In the genomic region with DNA sequence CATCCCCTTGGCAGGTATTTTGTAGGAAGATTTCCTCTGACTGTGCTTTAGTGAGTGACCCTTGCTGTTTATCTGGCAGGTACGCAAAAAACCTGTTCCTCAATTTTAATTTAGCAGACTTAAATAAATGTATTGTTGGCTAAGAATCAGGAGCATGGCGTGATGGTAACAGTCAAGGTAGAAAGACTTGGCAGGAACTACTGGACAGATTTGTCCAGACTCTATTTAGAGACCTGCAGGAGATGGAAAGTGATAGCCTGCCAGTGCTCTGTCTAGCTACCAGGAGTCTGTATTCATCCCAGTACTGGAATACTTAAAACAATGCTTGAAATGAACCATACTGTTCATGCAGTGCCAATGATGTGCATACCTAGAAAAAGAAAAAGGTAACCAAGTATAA, we compare ENCODE assay signal across 20 cellular contexts.
DNase-seq lines count a peak whose midpoint lies in the region; ATAC-seq and TF ChIP-seq lines count a peak whose summit lies in the region.
"Had no signal": no experiment of that assay in that cellular context is flagged by ENCODE, and none has a peak within 500 bp of the region (broad histone marks: within the 10 kb centered on the region; RNA-seq: fewer than 3 reads in every experiment).

No MANE protein-coding gene starts in this region.

- no peaks in the 10 kb centered on the region for H3K27me3 ChIP-seq in endodermal cell (ENCODE audit: control insufficient read depth, insufficient read depth, low read length, poor library complexity, severe bottlenecking)

- DNase-seq in G401 (ENCODE audit: low spot score) (peak; percentile 98), NCI-H69 (lab: John Stamatoyannopoulos, UW) (peak; percentile 88), endodermal cell (no peak), pons (ENCODE audit: low spot score) (peak; percentile 17), amniotic stem cell (lab: John Stamatoyannopoulos, UW) (no peak), NCI-H510A treated with DMSO at 0.1 percent for 48 hours (lab: John Stamatoyannopoulos, UW) (no peak)
- DNase-seq: Calu3; CD8-positive, alpha-beta T cell; DMS153; GM23248; NCI-H1092; NCI-H1436 treated with DMSO at 0.1 percent for 48 hours; NCI-H1930; NCI-H526 treated with DMSO at 0.1 percent for 48 hours; PC-9; RPMI8226; SHP77 had no signal

- WGBS in endodermal cell (ENCODE audit: insufficient coverage in 1 of 2, insufficient read length in 1 of 2), 2 experiments = 65 to 89% methylated on average over 2 of the region's 2 CpGs

- peak overlapping the region; percentile 6 for H3K4me3 ChIP-seq in endodermal cell (ENCODE audit: low read length)
- H3K4me3 ChIP-seq: GM23248, HAP-1, K562, PC-9 had no signal

- no peak for ATAC-seq in HG03378 (IDR thresholded peaks at IDR 0.05; ENCODE audit: unreplicated experiment)
- ATAC-seq: CD8-positive, alpha-beta T cell; K562 had no signal

- H3K36me3 ChIP-seq in endodermal cell (ENCODE audit: control insufficient read depth, insufficient read depth, low read length) = no peaks in the 10 kb centered on the region
- H3K36me3 ChIP-seq: HAP-1 had no signal

- peaks cover 17% of the 10 kb centered on the region for H3K4me1 Mint-ChIP-seq in endodermal cell

- peaks cover 4% of the 10 kb centered on the region for H3K36me3 Mint-ChIP-seq in endodermal cell (ENCODE audit: low read depth)
- H3K36me3 Mint-ChIP-seq: CD8-positive, alpha-beta T cell had no signal

- TF ChIP-seq CTCF in endodermal cell (conservative IDR thresholded peaks at IDR 0.05) = no peak

- H3K9me3 ChIP-seq in endodermal cell (ENCODE audit: control insufficient read depth, low read length) = peaks cover 37% of the 10 kb centered on the region
- H3K9me3 ChIP-seq: HAP-1 had no signal

- peaks cover 7% of the 10 kb centered on the region for H3K27me3 Mint-ChIP-seq in endodermal cell (ENCODE audit: insufficient read depth)

- H3K9ac ChIP-seq in endodermal cell (ENCODE audit: extremely low read depth, low read length, poor library complexity, severe bottlenecking) = no peak overlapping the region
- H3K9ac ChIP-seq: GM23248 had no signal

- H3K4me3 Mint-ChIP-seq in endodermal cell = no peak overlapping the region
- H3K4me3 Mint-ChIP-seq: CD8-positive, alpha-beta T cell had no signal

- no peak overlapping the region for H3K27ac Mint-ChIP-seq in endodermal cell
- H3K27ac Mint-ChIP-seq: CD8-positive, alpha-beta T cell had no signal

- peaks cover 4% of the 10 kb centered on the region for H3K4me1 ChIP-seq in endodermal cell (ENCODE audit: control insufficient read depth, insufficient read depth, low read length)
- H3K4me1 ChIP-seq: HAP-1 had no signal

- no peak overlapping the region for H3K27ac ChIP-seq in endodermal cell (ENCODE audit: low read depth, low read length)
- H3K27ac ChIP-seq: GM23248, PC-9 had no signal

- in situ Hi-C loops in G401 (cut with HindIII; ENCODE audit: low sequenced_read_pairs) = no loop called here

- H3K9me3 Mint-ChIP-seq in endodermal cell = peaks cover 25% of the 10 kb centered on the region

Comparison
In these comparisons a context has a peak if more than half of its experiments do, and no peak if none do; other contexts are left out.
1. DNase-seq: peak in G401 (single experiment), NCI-H69 (single experiment) and pons (single experiment); none in endodermal cell (single experiment), amniotic stem cell (single experiment) and NCI-H510A treated with DMSO at 0.1 percent for 48 hours (single experiment).